In the genomic region with DNA sequence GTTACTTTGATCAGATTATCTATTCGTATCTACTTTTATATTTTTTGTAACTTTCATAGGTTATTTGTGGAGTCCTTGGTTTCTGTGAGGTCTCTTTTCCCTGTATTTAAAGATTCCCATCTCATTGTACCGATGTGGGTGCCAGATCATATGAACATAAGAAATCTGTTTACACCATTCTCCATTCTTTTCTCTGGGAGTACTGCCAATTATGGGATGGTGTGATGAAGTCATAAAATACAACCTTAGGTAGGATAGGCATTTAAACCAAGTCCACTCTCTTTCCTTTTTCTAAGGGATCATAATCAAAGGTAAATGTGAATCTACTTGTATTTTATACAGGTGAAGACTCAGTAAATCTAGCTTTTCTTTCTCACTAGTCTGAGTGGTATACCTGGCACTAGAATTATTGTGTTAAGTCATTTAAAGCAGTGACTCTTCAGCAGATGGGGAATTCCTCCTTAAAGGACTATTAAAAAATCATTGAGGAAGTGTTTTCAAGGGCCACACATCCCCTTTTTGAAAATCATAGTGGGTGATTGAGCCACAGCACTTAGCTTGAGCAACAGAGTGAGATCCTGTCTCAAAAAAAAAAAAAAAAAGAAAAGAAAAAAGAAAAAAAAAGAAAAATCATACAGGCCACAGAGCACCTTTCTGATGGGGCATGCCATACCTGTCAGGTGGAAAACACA, we compare ENCODE assay signal across 9 cellular contexts. TPM values are rescaled to one million over a fixed set of nuclear protein-coding genes. Genes with fewer than 3 reads are reported as not detected.
DNase-seq lines count a peak whose midpoint lies in the region; ATAC-seq and TF ChIP-seq lines count a peak whose summit lies in the region.
"Had no signal": no experiment of that assay in that cellular context is flagged by ENCODE, and none has a peak within 500 bp of the region (broad histone marks: within the 10 kb centered on the region; RNA-seq: fewer than 3 reads in every experiment).

No MANE protein-coding gene starts in this region.

- DNase-seq in lung microvascular endothelial cell (ENCODE audit: low read depth in 2 of 2): peak; percentile 81 to 89
- DNase-seq in NCI-H524 treated with DMSO at 0.1 percent for 48 hours (lab: John Stamatoyannopoulos, UW): no peak
- no peak for DNase-seq in thyroid gland
- DNase-seq in NCI-H1694 (lab: John Stamatoyannopoulos, UW): no peak
- DNase-seq: Karpas-422 had no signal

- H3K4me1 ChIP-seq in DOHH2 (ENCODE audit: control insufficient read depth, low read length) (peaks cover 79% of the 10 kb centered on the region), thyroid gland (peaks cover 0 to 4% of the 10 kb centered on the region in 2 donors)

- TF ChIP-seq CTCF in DOHH2 (IDR thresholded peaks at IDR 0.05; ENCODE audit: low read depth, low read length, poor library complexity, severe bottlenecking) (no peak), thyroid gland (IDR thresholded peaks at IDR 0.05) (no peak)

- peak overlapping the region; percentile 63 for H3K4me2 ChIP-seq in DOHH2 (ENCODE audit: low read length)

- no peaks in the 10 kb centered on the region for H3K9me2 ChIP-seq in DOHH2 (replicated peaks; ENCODE audit: control insufficient read depth, low read length)

- peaks cover 66 to 82% (median 81%) of the 10 kb centered on the region in 3 donors for H3K4me1 Mint-ChIP-seq in IgD-negative memory B cell
- H3K4me1 Mint-ChIP-seq in activated T-helper 17 cell treated with anti-CD3 and anti-CD28 coated beads, Interleukin-2, amount 50 U/mL, for 72 hours: peaks cover 50% of the 10 kb centered on the region

- peaks cover 94% of the 10 kb centered on the region for H3K79me2 ChIP-seq in DOHH2 (ENCODE audit: control insufficient read depth, low read length)

- H4K20me1 ChIP-seq in DOHH2 (ENCODE audit: control insufficient read depth, insufficient read depth, low read depth, low read length): no peaks in the 10 kb centered on the region

- H3K4me3 ChIP-seq in DOHH2 (ENCODE audit: low read length) (peak overlapping the region; percentile 47), thyroid gland (replicated peaks in 1 of 3) (no peak overlapping the region)

- intact Hi-C loops in thyroid gland (cut with DNase I): no loop called here

- peak overlapping the region; percentile 14 to 88 (median 79) for H3K27ac Mint-ChIP-seq in IgD-negative memory B cell
- H3K27ac Mint-ChIP-seq in activated T-helper 17 cell treated with anti-CD3 and anti-CD28 coated beads, Interleukin-2, amount 50 U/mL, for 72 hours: peak overlapping the region; percentile 14

- peaks cover 10% of the 10 kb centered on the region for H3K36me3 Mint-ChIP-seq in IgD-negative memory B cell
- H3K36me3 Mint-ChIP-seq in activated T-helper 17 cell treated with anti-CD3 and anti-CD28 coated beads, Interleukin-2, amount 50 U/mL, for 72 hours (ENCODE audit: low read depth): peaks cover 82% of the 10 kb centered on the region

- ATAC-seq in activated T-helper 17 cell treated with anti-CD3 and anti-CD28 coated beads, Interleukin-2, amount 50 U/mL, for 72 hours (replicated peaks): no peak
- ATAC-seq in HG03039 (IDR thresholded peaks at IDR 0.05; ENCODE audit: unreplicated experiment): no peak

- H3K27me3 Mint-ChIP-seq in IgD-negative memory B cell: no peaks in the 10 kb centered on the region
- no peaks in the 10 kb centered on the region for H3K27me3 Mint-ChIP-seq in activated T-helper 17 cell treated with anti-CD3 and anti-CD28 coated beads, Interleukin-2, amount 50 U/mL, for 72 hours

- peaks cover 0 to 4% (median 2%) of the 10 kb centered on the region in 3 donors for H3K9me3 Mint-ChIP-seq in IgD-negative memory B cell
- no peaks in the 10 kb centered on the region for H3K9me3 Mint-ChIP-seq in activated T-helper 17 cell treated with anti-CD3 and anti-CD28 coated beads, Interleukin-2, amount 50 U/mL, for 72 hours

- WGBS in thyroid gland, 2 donors: 51 to 55% methylated on average over 2 of the region's 2 CpGs

- H3K4me3 Mint-ChIP-seq in IgD-negative memory B cell: peak overlapping the region; percentile 41 to 93 (median 72)
- no peak overlapping the region for H3K4me3 Mint-ChIP-seq in activated T-helper 17 cell treated with anti-CD3 and anti-CD28 coated beads, Interleukin-2, amount 50 U/mL, for 72 hours

- no peaks in the 10 kb centered on the region for H3K27me3 ChIP-seq in DOHH2 (ENCODE audit: control insufficient read depth, low read length)
- no peaks in the 10 kb centered on the region for H3K27me3 ChIP-seq in thyroid gland

- H3K9me3 ChIP-seq in DOHH2 (ENCODE audit: control insufficient read depth, insufficient read depth, low read length) (no peaks in the 10 kb centered on the region; the same call in 1 of the 2 replicates), thyroid gland (no peaks in the 10 kb centered on the region)

- 0 out of 2 replicates have a peak overlapping the region, but pooled peaks have one; percentile 1 for H3K27ac ChIP-seq in DOHH2 (ENCODE audit: low read depth, low read length)
- H3K27ac ChIP-seq in thyroid gland: peak overlapping the region in 1 of 3 donors; percentile 37

- H3K36me3 ChIP-seq in DOHH2 (ENCODE audit: control insufficient read depth, low read length): peaks cover 51% of the 10 kb centered on the region
- no peaks in the 10 kb centered on the region for H3K36me3 ChIP-seq in thyroid gland

- no peak for TF ChIP-seq POLR2A in thyroid gland (IDR thresholded peaks at IDR 0.05)

- peaks cover 4% of the 10 kb centered on the region; the same call in 1 of the 2 replicates for H3F3A ChIP-seq in DOHH2 (ENCODE audit: control insufficient read depth, insufficient read depth)

RNA-seq across cellular contexts. Expression of gene NFKBIZ, which starts 12.3 kb away (rescaled TPM):
- 10.1 TPM for polyA plus RNA-seq in IgD-negative memory B cell
- 100 to 1,000 TPM in 1 of 2 donors, 10 to 100 TPM in 1; 88.4 to 123 TPM for total RNA-seq in activated T-helper 17 cell treated with anti-CD3 and anti-CD28 coated beads, Interleukin-2, amount 50 U/mL, for 72 hours
- total RNA-seq in lung microvascular endothelial cell: 5.7 and 8.9 TPM in 2 replicates
- 100 to 1,000 TPM in 1 of 4 donors, 10 to 100 TPM in 3; 37.5 to 132 (median 56.9) TPM for total RNA-seq in thyroid gland

RNA-seq across cellular contexts. Expression of gene NXPE3, which starts 58.0 kb away (rescaled TPM):
- 30.4 TPM for polyA plus RNA-seq in IgD-negative memory B cell
- total RNA-seq in activated T-helper 17 cell treated with anti-CD3 and anti-CD28 coated beads, Interleukin-2, amount 50 U/mL, for 72 hours: 10 to 100 TPM; 13.9 to 21.3 TPM
- total RNA-seq in lung microvascular endothelial cell (6.3 and 6.5 TPM in 2 replicates), thyroid gland (10 to 100 TPM; 10.5 to 18.9 (median 13.2) TPM)

Comparison
In these comparisons a context has a peak if more than half of its experiments do, and no peak if none do; other contexts are left out.
1. DNase-seq: peak in lung microvascular endothelial cell (2 of 2); none in NCI-H524 treated with DMSO at 0.1 percent for 48 hours (single experiment), thyroid gland (0 of 2) and NCI-H1694 (single experiment).